8 cellular contexts compared by ENCODE assay signal in genomic region chr22:19986410-19987341, GRCh38. TPM values are rescaled to one million over a fixed set of nuclear protein-coding genes. Genes with fewer than 3 reads are reported as not detected.
DNase-seq lines count a peak whose midpoint lies in the region; ATAC-seq lines count a peak whose summit lies in the region.

No MANE protein-coding gene starts in this region.

- H3K4me1 Mint-ChIP-seq in activated CD4-positive, alpha-beta T cell treated with anti-CD3 and anti-CD28 coated beads for 36 hours = no peaks in the 10 kb centered on the region

- DNase-seq in AML-193 (lab: John Stamatoyannopoulos, UW) (peak; percentile 21 to 25), NCI-H2171 (lab: John Stamatoyannopoulos, UW) (peak; percentile 72)
- peak; percentile 84 for DNase-seq in activated CD4-positive, alpha-beta T cell treated with anti-CD3 and anti-CD28 coated beads for 36 hours
- DNase-seq in stimulated activated CD4-positive, alpha-beta T cell treated with anti-CD3 and anti-CD28 coated beads, Interleukin-1b, Interleukin-23, amount 100 ng/mL, for 24 hours (ENCODE audit: low read depth in 4 of 4, low spot score in 1 of 4) = peak; percentile 36 to 54 (median 38)

- ATAC-seq in GM21360 (IDR thresholded peaks at IDR 0.05; ENCODE audit: unreplicated experiment) (peak; percentile 56), HG03354 (IDR thresholded peaks at IDR 0.05; ENCODE audit: poor library complexity, severe bottlenecking, unreplicated experiment) (no peak)
- ATAC-seq in activated CD4-positive, alpha-beta T cell treated with anti-CD3 and anti-CD28 coated beads for 36 hours = peak; percentile 88

- no peaks in the 10 kb centered on the region for H3K27me3 Mint-ChIP-seq in activated CD4-positive, alpha-beta T cell treated with anti-CD3 and anti-CD28 coated beads for 36 hours

- no peak overlapping the region for H3K27ac Mint-ChIP-seq in activated CD4-positive, alpha-beta T cell treated with anti-CD3 and anti-CD28 coated beads for 36 hours

- H3K9me3 Mint-ChIP-seq in activated CD4-positive, alpha-beta T cell treated with anti-CD3 and anti-CD28 coated beads for 36 hours (ENCODE audit: low read depth) = no peaks in the 10 kb centered on the region

- POLR2A ChIA-PET in activated CD4-positive, alpha-beta T cell treated with anti-CD3 and anti-CD28 coated beads for 36 hours (lab: Charles Lee) = no interaction called here

- H3K27me3 ChIP-seq in layer of hippocampus (ENCODE audit: control insufficient read depth, insufficient read depth, low read length) = no peaks in the 10 kb centered on the region

- CTCF ChIA-PET in activated CD4-positive, alpha-beta T cell treated with anti-CD3 and anti-CD28 coated beads for 36 hours (lab: Charles Lee) = interaction anchor here (0.6 to 1.8 kb wide), 4 partner anchors 17 to 356 kb away, joined by 3 to 4 read pairs (median 3); no protein-coding TSS in a partner anchor

- no peak overlapping the region for H3K4me3 Mint-ChIP-seq in activated CD4-positive, alpha-beta T cell treated with anti-CD3 and anti-CD28 coated beads for 36 hours

- peak overlapping the region; percentile 65 for H3K27ac ChIP-seq in cingulate gyrus (ENCODE audit: low read depth, low read length)
- H3K27ac ChIP-seq in layer of hippocampus (ENCODE audit: low read depth, low read length) = peak overlapping the region; percentile 71

- intact Hi-C loops in activated CD4-positive, alpha-beta T cell treated with anti-CD3 and anti-CD28 coated beads for 36 hours (cut with DNase I, micrococcal nuclease) = loop anchor here in 1 of 2 experiments (1.0 to 10.0 kb wide), 5 partner anchors 30 to 468 kb away; partner anchors contain the start of genes ARVCF, TANGO2 and ZDHHC8

- no peaks in the 10 kb centered on the region for H3K36me3 Mint-ChIP-seq in activated CD4-positive, alpha-beta T cell treated with anti-CD3 and anti-CD28 coated beads for 36 hours (ENCODE audit: low read depth)

RNA-seq across cellular contexts. Expression of gene ARVCF, which starts 29.9 kb away (rescaled TPM):
- 1 to 10 TPM; 1.3 to 2.1 TPM for total RNA-seq in activated CD4-positive, alpha-beta T cell treated with anti-CD3 and anti-CD28 coated beads for 36 hours

RNA-seq across cellular contexts. Expression of gene TANGO2, which starts 34.2 kb away (rescaled TPM):
- total RNA-seq in activated CD4-positive, alpha-beta T cell treated with anti-CD3 and anti-CD28 coated beads for 36 hours = 10 to 100 TPM; 20.3 to 22.8 TPM

RNA-seq across cellular contexts. Expression of gene TXNRD2, which starts 45.1 kb away (rescaled TPM):
- 10 to 100 TPM; 24.1 to 25.3 TPM for total RNA-seq in activated CD4-positive, alpha-beta T cell treated with anti-CD3 and anti-CD28 coated beads for 36 hours

RNA-seq across cellular contexts. Expression of gene COMT, which starts 45.1 kb away (rescaled TPM):
- total RNA-seq in activated CD4-positive, alpha-beta T cell treated with anti-CD3 and anti-CD28 coated beads for 36 hours = 10 to 100 TPM; 63.5 to 78.5 TPM

Comparison
In these comparisons a context has a peak if more than half of its experiments do, and no peak if none do; other contexts are left out.
1. DNase-seq: peak in every context shown above with its lines; median percentile 84 in activated CD4-positive, alpha-beta T cell treated with anti-CD3 and anti-CD28 coated beads for 36 hours; 72 in NCI-H2171; 38 in stimulated activated CD4-positive, alpha-beta T cell treated with anti-CD3 and anti-CD28 coated beads, Interleukin-1b, Interleukin-23, amount 100 ng/mL, for 24 hours; 23 in AML-193.